In genomic region chr1:38612956-38613355, GRCh38 we compare ENCODE assay signal across 1 cellular context.
TF ChIP-seq lines count a peak whose summit lies in the region.

No MANE protein-coding gene starts in this region.

TF ChIP-seq in K562, 482 proteins besides CTCF, POLR2A, EP300 and RAD21 (continued from another document):
- TF ChIP-seq RERE (CRISPR knock-in tag; IDR thresholded peaks at IDR 0.05; ENCODE audit: borderline replicate concordance) (no peak), CEBPG (CRISPR knock-in tag; IDR thresholded peaks at IDR 0.05) (0 out of 2 replicates have a peak, but pooled peaks have one; percentile 6), CEBPG (tag; conservative IDR thresholded peaks at IDR 0.05 in 1 of 2, IDR thresholded peaks at IDR 0.05 in 1 of 2) (no peak), TOE1 (IDR thresholded peaks at IDR 0.05; ENCODE audit: borderline replicate concordance) (peak; percentile 82; the same call in 1 of the 2 replicates), TOE1 (CRISPR knock-in tag; IDR thresholded peaks at IDR 0.05; ENCODE audit: borderline replicate concordance, low read depth) (no peak), TEAD4 (IDR thresholded peaks at IDR 0.05; ENCODE audit: low read length) (peak; percentile 24; the same call in 1 of the 2 replicates), TEAD4 (CRISPR knock-in tag; IDR thresholded peaks at IDR 0.05; ENCODE audit: borderline replicate concordance) (no peak)
TF ChIP-seq in K562: peak in this region for 22.
